ENCODE assay signal across 8 cellular contexts in the genomic region with DNA sequence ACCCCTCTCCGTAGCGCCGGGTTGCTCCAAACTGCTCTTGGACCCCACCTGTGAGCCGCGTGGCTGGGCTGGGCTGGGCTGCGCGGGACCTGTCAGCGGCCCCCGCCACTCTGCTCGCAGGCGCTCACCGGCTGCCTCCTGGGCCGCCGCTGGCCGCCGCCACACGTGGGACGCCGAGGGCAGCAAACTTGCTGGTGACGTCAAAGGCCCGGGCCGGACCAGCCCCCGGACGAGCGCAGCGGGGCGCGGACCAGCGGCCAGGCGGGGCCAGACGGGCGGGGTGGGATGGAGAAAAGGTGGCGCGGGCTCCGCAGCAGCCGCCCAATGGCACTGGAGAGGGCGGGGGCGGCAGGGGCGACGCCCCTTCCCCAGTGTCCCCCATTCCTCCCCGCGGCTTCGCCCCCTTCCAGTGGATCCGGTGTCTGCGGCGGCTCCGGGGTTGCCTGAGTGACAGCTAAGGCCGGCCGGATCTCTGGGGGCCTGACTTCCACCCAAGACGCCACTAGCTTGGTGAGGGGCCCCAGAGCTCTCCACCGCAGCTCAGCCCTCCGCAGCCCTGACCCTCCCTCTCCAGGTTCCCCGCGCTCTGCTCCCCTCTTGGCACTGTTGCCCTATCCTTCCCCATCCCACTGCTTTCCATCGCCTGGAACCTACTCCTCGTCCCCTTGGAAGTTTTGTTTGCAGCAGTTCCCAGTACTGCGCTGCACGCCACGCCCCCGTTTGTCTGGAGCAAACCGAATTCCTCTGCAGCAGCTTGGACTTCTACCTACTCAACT. TPM values are rescaled to one million over a fixed set of nuclear protein-coding genes. Genes with fewer than 3 reads are reported as not detected.
DNase-seq lines count a peak whose midpoint lies in the region; TF ChIP-seq lines count a peak whose summit lies in the region.

A gene (minus strand): TSS at position 154 of the 776 bp plus-strand sequence. CDS start 800 bp downstream, outside the sequence.

- WGBS in adrenal gland, 4 donors, result 1 to 4% (median 1%) methylated on average over 11 to 61 of the region's 61 CpGs
- no CpG with 5 or more reads among the region's 61 CpGs for whole genome bisulfite sequencing in iPS DF 6.9 (ENCODE audit: insufficient coverage, insufficient read length)

- peak within 1 kb of the TSS in 2 of 4 donors; percentile 26 to 50 for H3K4me3 ChIP-seq in adrenal gland
- peak within 1 kb of the TSS; percentile 62; the same call in 1 of the 2 replicates for H3K4me3 ChIP-seq in iPS DF 6.9 (ENCODE audit: low read length)
- peak within 1 kb of the TSS; percentile 38 to 66 (median 40) for H3K4me3 ChIP-seq in skeletal muscle tissue (ENCODE audit: low read length in 3 of 3)

- H3K27me3 ChIP-seq in adrenal gland (peaks cover 48% of the 10 kb centered on the region), iPS DF 6.9 (ENCODE audit: control insufficient read depth, insufficient read depth, low read length) (peaks cover 2% of the 10 kb centered on the region; the same call in 1 of the 2 replicates), skeletal muscle tissue (ENCODE audit: control insufficient read depth in 3 of 3, insufficient read depth in 3 of 3, low read length in 3 of 3) (peaks cover 33 to 47% (median 39%) of the 10 kb centered on the region in 3 donors)

- TF ChIP-seq CTCF in adrenal gland (IDR thresholded peaks at IDR 0.05) (no peak), GM13977 (IDR thresholded peaks at IDR 0.05; ENCODE audit: extremely low read depth, insufficient read depth, missing control alignments) (no peak)

- intact Hi-C loops in adrenal gland (cut with DNase I), result no loop called here

- peaks cover 0 to 19% of the 10 kb centered on the region in 2 donors for H3K4me1 ChIP-seq in adrenal gland (replicated peaks in 1 of 2)
- H3K4me1 ChIP-seq in iPS DF 6.9 (ENCODE audit: control insufficient read depth, insufficient read depth, low read length), result no peaks in the 10 kb centered on the region
- H3K4me1 ChIP-seq in skeletal muscle tissue (ENCODE audit: control insufficient read depth in 3 of 3, insufficient read depth in 3 of 3, low read length in 3 of 3), result peaks cover 4 to 14% (median 7%) of the 10 kb centered on the region in 3 donors

- TF ChIP-seq POLR2A in adrenal gland (IDR thresholded peaks at IDR 0.05), result peak in 1 of 2 donors; percentile 73

- H3K9me3 ChIP-seq in adrenal gland (replicated peaks in 1 of 3) (no peaks in the 10 kb centered on the region), iPS DF 6.9 (ENCODE audit: control insufficient read depth, insufficient read depth, low read length) (no peaks in the 10 kb centered on the region), skeletal muscle tissue (ENCODE audit: control insufficient read depth in 3 of 3, low read length in 3 of 3) (peaks cover 0 to 2% (median 0%) of the 10 kb centered on the region in 3 donors)

- peak; percentile 45 for DNase-seq in stimulated activated CD4-positive, alpha-beta T cell treated with anti-CD3 and anti-CD28 coated beads, Interleukin-15, amount 100 ng/mL, for 24 hours
- DNase-seq in stimulated activated CD4-positive, alpha-beta T cell treated with anti-CD3 and anti-CD28 coated beads, Interleukin-12 subunit alpha, Interleukin-12 subunit beta, amount 100 ng/mL, for 4 hours, result no peak
- DNase-seq in adrenal gland, result peak in 6 of 7 donors; percentile 34 to 63 (median 40)
- DNase-seq in iPS DF 6.9 (ENCODE audit: low read depth, low spot score), result peak; percentile 61
- no peak for DNase-seq in CD1c-positive myeloid dendritic cell (ENCODE audit: extremely low spot score)
- DNase-seq in stimulated activated naive CD4-positive, alpha-beta T cell treated with Interleukin-2 at 50 U/mL for 16 hours (lab: John Stamatoyannopoulos, UW), result no peak
- no peak for DNase-seq in GM13977 (ENCODE audit: low spot score)

- peak within 1 kb of the TSS in 2 of 5 donors; percentile 3 to 60 for H3K27ac ChIP-seq in adrenal gland
- H3K27ac ChIP-seq in iPS DF 6.9 (ENCODE audit: low read length), result no peak within 1 kb of the TSS
- no peak within 1 kb of the TSS for H3K27ac ChIP-seq in skeletal muscle tissue (ENCODE audit: low read depth, low read length)

- in situ Hi-C loops in GM13977 (cut with MboI; ENCODE audit: low pct_unique_long_range_greater_than_20kb, low sequenced_read_pairs, unreplicated experiment), result no loop called here

- H3K36me3 ChIP-seq in adrenal gland (replicated peaks in 1 of 2) (no peaks in the 10 kb centered on the region), iPS DF 6.9 (ENCODE audit: control insufficient read depth, insufficient read depth, low read length) (no peaks in the 10 kb centered on the region), skeletal muscle tissue (ENCODE audit: control insufficient read depth in 3 of 3, insufficient read depth in 3 of 3, low read length in 3 of 3) (no peaks in the 10 kb centered on the region)

- H3K9ac ChIP-seq in skeletal muscle tissue (ENCODE audit: low read depth in 1 of 3, low read length in 3 of 3), result no peak within 1 kb of the TSS

RNA-seq across cellular contexts. Expression of the gene that starts here (rescaled TPM):
- total RNA-seq in adrenal gland, result 10 to 100 TPM in 1 of 8 donors, 1 to 10 TPM in 7; 1.1 to 22.7 (median 4.0) TPM
- 1 to 10 TPM in 2 of 3 donors, under 1 TPM in 1; 0.09 to 4.1 (median 3.1) TPM for polyA plus RNA-seq in adrenal gland
- 2.1 TPM for total RNA-seq in skeletal muscle tissue

Comparison
In these comparisons a context has a peak if more than half of its experiments do, and no peak if none do; other contexts are left out.
1. DNase-seq: peak in stimulated activated CD4-positive, alpha-beta T cell treated with anti-CD3 and anti-CD28 coated beads, Interleukin-15, amount 100 ng/mL, for 24 hours (single experiment), adrenal gland (6 of 7) and iPS DF 6.9 (single experiment); none in stimulated activated CD4-positive, alpha-beta T cell treated with anti-CD3 and anti-CD28 coated beads, Interleukin-12 subunit alpha, Interleukin-12 subunit beta, amount 100 ng/mL, for 4 hours (single experiment), CD1c-positive myeloid dendritic cell (single experiment), stimulated activated naive CD4-positive, alpha-beta T cell treated with Interleukin-2 at 50 U/mL for 16 hours (single experiment) and GM13977 (single experiment).